Comparison of ENCODE assay signal across 29 cellular contexts in genomic region chr15:34243226-34243625, GRCh38. TPM values are rescaled to one million over a fixed set of nuclear protein-coding genes. Genes with fewer than 3 reads are reported as not detected.
DNase-seq lines count a peak whose midpoint lies in the region; ATAC-seq, FAIRE-seq and TF ChIP-seq lines count a peak whose summit lies in the region.
"Had no signal": no experiment of that assay in that cellular context is flagged by ENCODE, and none has a peak within 500 bp of the region (broad histone marks: within the 10 kb centered on the region; RNA-seq: fewer than 3 reads in every experiment).

No MANE protein-coding gene starts in this region.

- TF ChIP-seq CTCF in endothelial cell of umbilical vein (IDR thresholded peaks at IDR 0.05; ENCODE audit: extremely low read depth in 1 of 2, insufficient read depth in 1 of 2, low read depth in 1 of 2, low read length in 2 of 2) = no peak

- no peaks in the 10 kb centered on the region for H3K9me3 Mint-ChIP-seq in activated T-cell treated with anti-CD3 and anti-CD28 coated beads, Interleukin-2, amount 50 U/mL, for 24 hours
- H3K9me3 Mint-ChIP-seq in activated T-cell treated with anti-CD3 and anti-CD28 coated beads, Interleukin-2, amount 50 U/mL, for 72 hours = no peaks in the 10 kb centered on the region
- H3K9me3 Mint-ChIP-seq in stimulated activated effector memory CD8-positive, alpha-beta T cell treated with anti-CD3 and anti-CD28 coated beads, Interleukin-12 subunit alpha, Interleukin-12 subunit beta, amount 100 ng/mL, for 72 hours = no peaks in the 10 kb centered on the region
- H3K9me3 Mint-ChIP-seq: CD14-positive monocyte; CD8-positive, alpha-beta memory T cell; HFFc6 had no signal

- H3K4me3 ChIP-seq in endothelial cell of umbilical vein (replicated peaks in 1 of 3; ENCODE audit: insufficient read depth in 1 of 3, low read depth in 1 of 3, low read length in 3 of 3) = no peak overlapping the region
- H3K4me3 ChIP-seq: HAP-1, SJSA1 had no signal

- H3K79me2 ChIP-seq in endothelial cell of umbilical vein (ENCODE audit: control insufficient read depth, insufficient read depth, low read length) = no peaks in the 10 kb centered on the region

- no peak for FAIRE-seq in endothelial cell of umbilical vein (lab: Jason Lieb, UNC)
- FAIRE-seq: GM12892 had no signal

- peaks cover 73% of the 10 kb centered on the region for H3K36me3 Mint-ChIP-seq in activated T-cell treated with anti-CD3 and anti-CD28 coated beads, Interleukin-2, amount 50 U/mL, for 24 hours (ENCODE audit: low read depth)
- H3K36me3 Mint-ChIP-seq in activated T-cell treated with anti-CD3 and anti-CD28 coated beads, Interleukin-2, amount 50 U/mL, for 72 hours (ENCODE audit: insufficient read depth in 2 of 2) = peaks cover 4 to 11% of the 10 kb centered on the region in 2 donors
- peaks cover 62% of the 10 kb centered on the region for H3K36me3 Mint-ChIP-seq in stimulated activated effector memory CD8-positive, alpha-beta T cell treated with anti-CD3 and anti-CD28 coated beads, Interleukin-12 subunit alpha, Interleukin-12 subunit beta, amount 100 ng/mL, for 72 hours

- no peak for ATAC-seq in activated T-cell treated with anti-CD3 and anti-CD28 coated beads, Interleukin-2, amount 50 U/mL, for 72 hours (replicated peaks in 1 of 2)
- ATAC-seq in SK-N-SH treated with all-trans-retinoic acid at 6 μM for 48 hours (0 out of 3 replicates have a peak, but pooled peaks have one; percentile 19), Right ventricle myocardium inferior (no peak)
- ATAC-seq in stimulated activated effector memory CD8-positive, alpha-beta T cell treated with anti-CD3 and anti-CD28 coated beads, Interleukin-12 subunit alpha, Interleukin-12 subunit beta, amount 100 ng/mL, for 72 hours = no peak
- ATAC-seq: PC-3 had no signal

- no peak overlapping the region for H2AFZ ChIP-seq in endothelial cell of umbilical vein (ENCODE audit: low read depth, low read length)

- H4K20me1 ChIP-seq in endothelial cell of umbilical vein (replicated peaks; ENCODE audit: control insufficient read depth, extremely low read depth, insufficient read depth, low read length) = no peaks in the 10 kb centered on the region

- CTCF ChIA-PET in endothelial cell of umbilical vein (lab: Charles Lee) = interaction anchor here (0.9 to 5.6 kb wide), 11 partner anchors 21 to 344 kb away, joined by 3 to 77 read pairs (median 4); partner anchors contain the start of genes LPCAT4, NOP10 and NUTM1

- no peak overlapping the region for H3K4me3 Mint-ChIP-seq in activated T-cell treated with anti-CD3 and anti-CD28 coated beads, Interleukin-2, amount 50 U/mL, for 24 hours
- no peak overlapping the region for H3K4me3 Mint-ChIP-seq in activated T-cell treated with anti-CD3 and anti-CD28 coated beads, Interleukin-2, amount 50 U/mL, for 72 hours
- no peak overlapping the region for H3K4me3 Mint-ChIP-seq in stimulated activated effector memory CD8-positive, alpha-beta T cell treated with anti-CD3 and anti-CD28 coated beads, Interleukin-12 subunit alpha, Interleukin-12 subunit beta, amount 100 ng/mL, for 72 hours
- H3K4me3 Mint-ChIP-seq: CD14-positive monocyte; CD8-positive, alpha-beta memory T cell; HFFc6 had no signal

- H3K4me2 ChIP-seq in endothelial cell of umbilical vein (ENCODE audit: insufficient read depth, low read length) = no peak overlapping the region

- no peaks in the 10 kb centered on the region for H3K9me1 ChIP-seq in endothelial cell of umbilical vein (replicated peaks; ENCODE audit: control insufficient read depth, extremely low read depth, insufficient read depth, low read length)

- H3K4me1 ChIP-seq in endothelial cell of umbilical vein (ENCODE audit: control insufficient read depth, extremely low read depth, insufficient read depth, low read length) = peaks cover 21% of the 10 kb centered on the region
- H3K4me1 ChIP-seq: BE2C had no signal

- H3K27ac Mint-ChIP-seq in activated T-cell treated with anti-CD3 and anti-CD28 coated beads, Interleukin-2, amount 50 U/mL, for 24 hours = peak overlapping the region; percentile 69
- H3K27ac Mint-ChIP-seq in activated T-cell treated with anti-CD3 and anti-CD28 coated beads, Interleukin-2, amount 50 U/mL, for 72 hours = no peak overlapping the region
- peak overlapping the region; percentile 51 for H3K27ac Mint-ChIP-seq in stimulated activated effector memory CD8-positive, alpha-beta T cell treated with anti-CD3 and anti-CD28 coated beads, Interleukin-12 subunit alpha, Interleukin-12 subunit beta, amount 100 ng/mL, for 72 hours
- H3K27ac Mint-ChIP-seq: HFFc6 had no signal

- TF ChIP-seq POLR2A in endothelial cell of umbilical vein (IDR thresholded peaks at IDR 0.05; ENCODE audit: low read depth, low read length) = no peak

- no peaks in the 10 kb centered on the region for H3K27me3 ChIP-seq in endothelial cell of umbilical vein (ENCODE audit: control insufficient read depth in 2 of 2, insufficient read depth in 2 of 2, low read length in 2 of 2)
- H3K27me3 ChIP-seq: BE2C, SJSA1 had no signal

- H3K9me3 ChIP-seq in endothelial cell of umbilical vein (replicated peaks; ENCODE audit: control insufficient read depth, insufficient read depth, low read length) = no peaks in the 10 kb centered on the region
- H3K9me3 ChIP-seq: BE2C, HAP-1, SJSA1 had no signal

- dilution Hi-C loops in endothelial cell of umbilical vein (cut with MboI; ENCODE audit: extremely low pct_ligation_motif_present, low sequenced_read_pairs) = no loop called here

- BruUV-seq in endothelial cell of umbilical vein (replicated peaks; lab: Mats Ljungman, UMichigan) = no TSS peak

- H3K9ac ChIP-seq in endothelial cell of umbilical vein (replicated peaks; ENCODE audit: extremely low read depth, insufficient read depth, low read length) = no peak overlapping the region

- H3K27ac ChIP-seq in endothelial cell of umbilical vein (ENCODE audit: insufficient read depth, low read depth, low read length) = no peak overlapping the region
- H3K27ac ChIP-seq: SJSA1 had no signal

- no peak for DNase-seq in activated T-cell treated with anti-CD3 and anti-CD28 coated beads, Interleukin-2, amount 50 U/mL, for 24 hours
- DNase-seq in activated T-cell treated with anti-CD3 and anti-CD28 coated beads, Interleukin-2, amount 50 U/mL, for 72 hours = no peak
- DNase-seq in endothelial cell of umbilical vein (ENCODE audit: low read depth, low spot score) = peak; percentile 64
- DNase-seq in stimulated activated effector memory CD8-positive, alpha-beta T cell treated with anti-CD3 and anti-CD28 coated beads, Interleukin-12 subunit alpha, Interleukin-12 subunit beta, amount 100 ng/mL, for 72 hours (ENCODE audit: low spot score in 2 of 2) = no peak
- no peak for DNase-seq in SIG-M5 (lab: John Stamatoyannopoulos, UW)
- DNase-seq in Right ventricle myocardium inferior (ENCODE audit: missing footprints) = no peak
- DNase-seq: 8988T; ACHN; BE2C; CD8-positive, alpha-beta memory T cell; DMS 273 treated with DMSO at 0.1 percent for 48 hours; DMS79; GF-D8; HFFc6; KG1; NCI-H1048; NCI-H1417; NCI-H1694; NCI-H2029 treated with DMSO at 0.1 percent for 48 hours; NCI-H446 treated with DMSO at 0.1 percent for 48 hours; NCI-H526; NCI-H82; NK-92 treated with Interleukin-12 subunit alpha and Interleukin-12 subunit beta, amount 100 ng/mL, for 24 hours; PC-3 had no signal

- POLR2A ChIA-PET in endothelial cell of umbilical vein (lab: Charles Lee) = no interaction called here

- peaks cover 0 to 5% of the 10 kb centered on the region in 2 experiments for H3K36me3 ChIP-seq in endothelial cell of umbilical vein (ENCODE audit: control insufficient read depth in 2 of 2, extremely low read depth in 1 of 2, insufficient read depth in 2 of 2, low read length in 2 of 2)
- H3K36me3 ChIP-seq: BE2C, SJSA1 had no signal

- H3K4me1 Mint-ChIP-seq in activated T-cell treated with anti-CD3 and anti-CD28 coated beads, Interleukin-2, amount 50 U/mL, for 24 hours (ENCODE audit: low read depth) = peaks cover 62% of the 10 kb centered on the region
- H3K4me1 Mint-ChIP-seq in activated T-cell treated with anti-CD3 and anti-CD28 coated beads, Interleukin-2, amount 50 U/mL, for 72 hours (ENCODE audit: low read depth) = peaks cover 47% of the 10 kb centered on the region
- peaks cover 20% of the 10 kb centered on the region for H3K4me1 Mint-ChIP-seq in stimulated activated effector memory CD8-positive, alpha-beta T cell treated with anti-CD3 and anti-CD28 coated beads, Interleukin-12 subunit alpha, Interleukin-12 subunit beta, amount 100 ng/mL, for 72 hours
- H3K4me1 Mint-ChIP-seq: CD14-positive monocyte had no signal

- intact Hi-C loops in endothelial cell of umbilical vein (cut with micrococcal nuclease) = no loop called here
- intact Hi-C loops in Right ventricle myocardium inferior (cut with DNase I) = no loop called here

- no peaks in the 10 kb centered on the region for H3K27me3 Mint-ChIP-seq in activated T-cell treated with anti-CD3 and anti-CD28 coated beads, Interleukin-2, amount 50 U/mL, for 24 hours
- no peaks in the 10 kb centered on the region for H3K27me3 Mint-ChIP-seq in activated T-cell treated with anti-CD3 and anti-CD28 coated beads, Interleukin-2, amount 50 U/mL, for 72 hours (ENCODE audit: low read depth)
- H3K27me3 Mint-ChIP-seq: CD8-positive, alpha-beta memory T cell had no signal

TF ChIP-seq in endothelial cell of umbilical vein, 7 proteins besides CTCF, POLR2A, EP300 and RAD21 (continues in another document):
- no peak for TF ChIP-seq EZH2 (IDR thresholded peaks at IDR 0.05; ENCODE audit: borderline replicate concordance, low read depth, low read length, severe bottlenecking)

RNA-seq across cellular contexts. Expression of gene EMC4, which starts 18.4 kb away (rescaled TPM):
- total RNA-seq in activated T-cell treated with anti-CD3 and anti-CD28 coated beads, Interleukin-2, amount 50 U/mL, for 72 hours = 10 to 100 TPM; 74.6 to 85.0 TPM
- 109 and 123 TPM in 2 replicates for total RNA-seq in endothelial cell of umbilical vein
- 97.4 and 108 TPM in 2 replicates for polyA plus RNA-seq in endothelial cell of umbilical vein
- polyA plus RNA-seq in endothelial cell of umbilical vein (2011; cell fraction: cytosol; rRNA removed) = 129 and 139 TPM in 2 replicates
- polyA plus RNA-seq in endothelial cell of umbilical vein (2011; cell fraction: nucleus; rRNA removed) = 68.7 and 85.4 TPM in 2 replicates
- polyA plus RNA-seq in endothelial cell of umbilical vein (2012) = 98.2 and 145 TPM in 2 replicates
- polyA minus RNA-seq in endothelial cell of umbilical vein = 44.0 and 55.1 TPM in 2 replicates
- polyA minus RNA-seq in endothelial cell of umbilical vein (2011; cell fraction: cytosol; rRNA and poly(A)+ RNA removed) = 40.1 TPM
- 21.7 and 30.9 TPM in 2 replicates for polyA minus RNA-seq in endothelial cell of umbilical vein (2011; cell fraction: nucleus; rRNA and poly(A)+ RNA removed)
- total RNA-seq in Right ventricle myocardium inferior = 85.7 TPM

RNA-seq across cellular contexts. Expression of gene KATNBL1, which starts 33.3 kb away (rescaled TPM):
- 10 to 100 TPM; 39.2 to 41.3 TPM for total RNA-seq in activated T-cell treated with anti-CD3 and anti-CD28 coated beads, Interleukin-2, amount 50 U/mL, for 72 hours
- total RNA-seq in endothelial cell of umbilical vein (56.8 and 57.9 TPM in 2 replicates), Right ventricle myocardium inferior (19.3 TPM)
- 10.7 and 14.1 TPM in 2 replicates for polyA plus RNA-seq in endothelial cell of umbilical vein
- polyA plus RNA-seq in endothelial cell of umbilical vein (2011; cell fraction: cytosol; rRNA removed) = 17.1 and 21.8 TPM in 2 replicates
- 42.2 and 58.2 TPM in 2 replicates for polyA plus RNA-seq in endothelial cell of umbilical vein (2011; cell fraction: nucleus; rRNA removed)
- 30.4 and 42.5 TPM in 2 replicates for polyA plus RNA-seq in endothelial cell of umbilical vein (2012)
- 15.3 and 23.9 TPM in 2 replicates for polyA minus RNA-seq in endothelial cell of umbilical vein
- polyA minus RNA-seq in endothelial cell of umbilical vein (2011; cell fraction: cytosol; rRNA and poly(A)+ RNA removed) = 5.4 TPM
- 46.5 and 64.3 TPM in 2 replicates for polyA minus RNA-seq in endothelial cell of umbilical vein (2011; cell fraction: nucleus; rRNA and poly(A)+ RNA removed)
